Comparison of ENCODE assay signal across 16 cellular contexts in genomic region chr7:28674359-28674782, GRCh38.
DNase-seq lines count a peak whose midpoint lies in the region; ATAC-seq lines count a peak whose summit lies in the region.
"Had no signal": no experiment of that assay in that cellular context is flagged by ENCODE, and none has a peak within 500 bp of the region (broad histone marks: within the 10 kb centered on the region; RNA-seq: fewer than 3 reads in every experiment).

No MANE protein-coding gene starts in this region.

- DNase-seq in Caki2 (ENCODE audit: low read depth) (peak; percentile 24), HPDE6-E6E7 (ENCODE audit: extremely low spot score) (peak; percentile 40), amniotic epithelial cell (ENCODE audit: low read depth) (peak; percentile 16), left colon (no peak), T1000 (lab: John Stamatoyannopoulos, UW) (no peak)
- DNase-seq: esophagus squamous epithelium; hippocampal formation; MM.1S; naive thymus-derived CD4-positive, alpha-beta T cell; NCI-H1930; NCI-H526; T-helper 1 cell had no signal

- intact Hi-C loops in left colon (cut with DNase I, micrococcal nuclease) = no loop called here

- in situ Hi-C loops in Caki2 (cut with HindIII; ENCODE audit: low pct_unique_long_range_greater_than_20kb, low sequenced_read_pairs) = no loop called here

- peak; percentile 68 for ATAC-seq in left colon
- no peak for ATAC-seq in HG02870 (IDR thresholded peaks at IDR 0.05; ENCODE audit: unreplicated experiment)
- no peak for ATAC-seq in GM19328 (IDR thresholded peaks at IDR 0.05; ENCODE audit: unreplicated experiment)
- no peak for ATAC-seq in HG03108 (IDR thresholded peaks at IDR 0.05; ENCODE audit: unreplicated experiment)
- ATAC-seq: naive thymus-derived CD4-positive, alpha-beta T cell; Panc1 had no signal

Comparison
In these comparisons a context has a peak if more than half of its experiments do, and no peak if none do; other contexts are left out.
1. DNase-seq: peak in Caki2 (single experiment), HPDE6-E6E7 (single experiment) and amniotic epithelial cell (single experiment); none in left colon (0 of 2) and T1000 (single experiment).